In genomic region chr11:128481135-128481534, GRCh38 we compare ENCODE assay signal across 8 cellular contexts.
A peak's percentile ranks its signal among the peaks of the same experiment; 100 is the strongest.
DNase-seq lines count a peak whose midpoint lies in the region; FAIRE-seq and TF ChIP-seq lines count a peak whose summit lies in the region.

No MANE protein-coding gene starts in this region.

- H3K27ac Mint-ChIP-seq in activated T-helper 1 cell treated with anti-CD3 and anti-CD28 coated beads, Interleukin-12 subunit alpha, Interleukin-12 subunit beta, Interleukin-2, Interleukin-4 antibody, amounts not matched to agents 30 ng/mL and 10 ng/mL and 1 ng/mL, durations not matched to agents 14 hours and 24 hours and 36 hours, result peak overlapping the region; percentile 95

- in situ Hi-C loops in KBM-7 (cut with MboI; ENCODE audit: low pct_unique_long_range_greater_than_20kb, low sequenced_read_pairs), result no loop called here

- H3K27me3 ChIP-seq in skeletal muscle satellite cell (ENCODE audit: control insufficient read depth, insufficient read depth, low read length), result no peaks in the 10 kb centered on the region

- H3K27me3 Mint-ChIP-seq in activated T-helper 1 cell treated with anti-CD3 and anti-CD28 coated beads, Interleukin-12 subunit alpha, Interleukin-12 subunit beta, Interleukin-2, Interleukin-4 antibody, amounts not matched to agents 30 ng/mL and 10 ng/mL and 1 ng/mL, durations not matched to agents 14 hours and 24 hours and 36 hours (ENCODE audit: insufficient read depth), result no peaks in the 10 kb centered on the region

- peak overlapping the region; percentile 62 for H3K4me2 ChIP-seq in skeletal muscle satellite cell (ENCODE audit: low read length)

- H3K9me3 ChIP-seq in skeletal muscle satellite cell (replicated peaks; ENCODE audit: low read length), result no peaks in the 10 kb centered on the region

- TF ChIP-seq CTCF in fibroblast of villous mesenchyme (IDR thresholded peaks at IDR 0.05; ENCODE audit: insufficient read depth, low read depth, low read length) (no peak), D721Med (IDR thresholded peaks at IDR 0.05; ENCODE audit: insufficient read depth, missing control alignments) (no peak)

- no peak for FAIRE-seq in D721Med (lab: Jason Lieb, UNC)

- peaks cover 89% of the 10 kb centered on the region for H3K36me3 Mint-ChIP-seq in activated T-helper 1 cell treated with anti-CD3 and anti-CD28 coated beads, Interleukin-12 subunit alpha, Interleukin-12 subunit beta, Interleukin-2, Interleukin-4 antibody, amounts not matched to agents 30 ng/mL and 10 ng/mL and 1 ng/mL, durations not matched to agents 14 hours and 24 hours and 36 hours (ENCODE audit: low read depth)

- DNase-seq in H4 (ENCODE audit: low spot score) (peak; percentile 78), fibroblast of villous mesenchyme (ENCODE audit: low read depth) (peak; percentile 98), superior temporal gyrus (ENCODE audit: extremely low spot score) (no peak), KBM-7 (no peak), HT-29 (ENCODE audit: low spot score) (no peak), D721Med (ENCODE audit: insufficient read length, low spot score) (no peak)
- no peak for DNase-seq in activated T-helper 1 cell treated with anti-CD3 and anti-CD28 coated beads, Interleukin-12 subunit alpha, Interleukin-12 subunit beta, Interleukin-2, Interleukin-4 antibody, amounts not matched to agents 30 ng/mL and 10 ng/mL and 1 ng/mL, durations not matched to agents 14 hours and 24 hours and 36 hours (ENCODE audit: low spot score)

- H3K9ac ChIP-seq in skeletal muscle satellite cell (ENCODE audit: low read depth, low read length), result peak overlapping the region; percentile 71

- peaks cover 52% of the 10 kb centered on the region for H3K4me1 ChIP-seq in skeletal muscle satellite cell (ENCODE audit: control insufficient read depth, insufficient read depth, low read length)

- intact Hi-C loops in activated T-helper 1 cell treated with anti-CD3 and anti-CD28 coated beads, Interleukin-12 subunit alpha, Interleukin-12 subunit beta, Interleukin-2, Interleukin-4 antibody, amounts not matched to agents 30 ng/mL and 10 ng/mL and 1 ng/mL, durations not matched to agents 14 hours and 24 hours and 36 hours (cut with micrococcal nuclease), result loop anchor here (5.0 kb wide), 1 partner anchor 351 kb away; no protein-coding TSS in a partner anchor

- H3K9me3 Mint-ChIP-seq in activated T-helper 1 cell treated with anti-CD3 and anti-CD28 coated beads, Interleukin-12 subunit alpha, Interleukin-12 subunit beta, Interleukin-2, Interleukin-4 antibody, amounts not matched to agents 30 ng/mL and 10 ng/mL and 1 ng/mL, durations not matched to agents 14 hours and 24 hours and 36 hours, result no peaks in the 10 kb centered on the region

- no peak overlapping the region for H3K4me3 ChIP-seq in fibroblast of villous mesenchyme (ENCODE audit: low read depth, low read length)
- H3K4me3 ChIP-seq in skeletal muscle satellite cell (ENCODE audit: low read length), result no peak overlapping the region

- H3K4me3 Mint-ChIP-seq in activated T-helper 1 cell treated with anti-CD3 and anti-CD28 coated beads, Interleukin-12 subunit alpha, Interleukin-12 subunit beta, Interleukin-2, Interleukin-4 antibody, amounts not matched to agents 30 ng/mL and 10 ng/mL and 1 ng/mL, durations not matched to agents 14 hours and 24 hours and 36 hours, result peak overlapping the region; percentile 80

- H3K36me3 ChIP-seq in skeletal muscle satellite cell (ENCODE audit: insufficient read depth, low read length), result peaks cover 91% of the 10 kb centered on the region

- H3K4me1 Mint-ChIP-seq in activated T-helper 1 cell treated with anti-CD3 and anti-CD28 coated beads, Interleukin-12 subunit alpha, Interleukin-12 subunit beta, Interleukin-2, Interleukin-4 antibody, amounts not matched to agents 30 ng/mL and 10 ng/mL and 1 ng/mL, durations not matched to agents 14 hours and 24 hours and 36 hours (ENCODE audit: low read depth), result peaks cover 100% of the 10 kb centered on the region

Comparison
In these comparisons a context has a peak if more than half of its experiments do, and no peak if none do; other contexts are left out.
1. DNase-seq: peak in H4 (single experiment) and fibroblast of villous mesenchyme (single experiment); none in activated T-helper 1 cell treated with anti-CD3 and anti-CD28 coated beads, Interleukin-12 subunit alpha, Interleukin-12 subunit beta, Interleukin-2, Interleukin-4 antibody, amounts not matched to agents 30 ng/mL and 10 ng/mL and 1 ng/mL, durations not matched to agents 14 hours and 24 hours and 36 hours (single experiment), superior temporal gyrus (single experiment), KBM-7 (single experiment), HT-29 (single experiment) and D721Med (single experiment).